Comparison of ENCODE assay signal across 8 cellular contexts in the genomic region with DNA sequence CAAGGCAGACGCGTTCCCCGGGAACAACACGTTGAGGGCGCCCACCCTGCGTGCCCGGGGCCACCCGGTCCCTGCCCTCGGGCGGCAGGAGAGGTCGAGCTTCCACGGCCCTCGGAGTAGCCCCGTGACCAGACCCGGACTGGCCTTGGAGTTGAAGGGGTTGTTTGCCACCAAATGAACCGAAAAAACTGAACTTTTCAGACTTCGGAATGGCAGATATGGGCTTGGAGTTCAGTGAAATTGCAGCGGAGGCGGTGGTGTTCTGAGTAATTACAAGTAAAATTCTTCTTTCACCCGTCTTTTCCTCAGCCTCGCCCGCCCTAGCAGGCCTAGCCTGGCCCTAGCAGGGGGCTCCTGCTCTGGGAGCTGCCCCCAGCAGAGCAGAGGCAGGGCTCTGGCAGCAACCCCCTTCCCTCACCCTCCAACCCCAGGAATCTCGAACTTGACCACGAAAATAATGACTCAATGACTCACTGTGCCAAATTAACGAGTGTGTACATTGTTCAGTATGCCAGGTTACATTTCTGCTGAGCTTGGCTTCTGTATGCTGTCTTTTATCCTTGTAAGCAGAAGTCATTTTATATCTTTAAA. TPM values are rescaled to one million over a fixed set of nuclear protein-coding genes. Genes with fewer than 3 reads are reported as not detected.
DNase-seq lines count a peak whose midpoint lies in the region; TF ChIP-seq lines count a peak whose summit lies in the region.

No MANE protein-coding gene starts in this region.

- H3K4me3 ChIP-seq in GM06990 (replicated peaks; ENCODE audit: low read depth, low read length) = peak overlapping the region; percentile 36
- H3K4me3 ChIP-seq in vagina = peak overlapping the region; percentile 50 to 52

- H3K9me3 Mint-ChIP-seq in chondrocyte (ENCODE audit: low read depth) = no peaks in the 10 kb centered on the region
- no peaks in the 10 kb centered on the region for H3K9me3 Mint-ChIP-seq in mesothelial cell of epicardium

- H3K4me3 Mint-ChIP-seq in chondrocyte (ENCODE audit: unreplicated experiment) = peak overlapping the region; percentile 75
- peak overlapping the region; percentile 64 for H3K4me3 Mint-ChIP-seq in mesothelial cell of epicardium

- no peak for TF ChIP-seq CTCF in GM06990 (IDR thresholded peaks at IDR 0.05; ENCODE audit: insufficient read depth, low read length, poor library complexity, severe bottlenecking)
- TF ChIP-seq CTCF in chondrocyte (IDR thresholded peaks at IDR 0.05) = no peak
- TF ChIP-seq CTCF in mesothelial cell of epicardium (IDR thresholded peaks at IDR 0.05; ENCODE audit: unreplicated experiment) = no peak
- no peak for TF ChIP-seq CTCF in vagina (IDR thresholded peaks at IDR 0.05)

- H3K27me3 Mint-ChIP-seq in chondrocyte (ENCODE audit: low read depth) (peaks cover 2% of the 10 kb centered on the region), mesothelial cell of epicardium (ENCODE audit: low read depth) (peaks cover 85% of the 10 kb centered on the region)

- intact Hi-C loops in vagina (cut with DNase I) = no loop called here

- H3K27ac Mint-ChIP-seq in chondrocyte (ENCODE audit: unreplicated experiment) (peak overlapping the region; percentile 81), mesothelial cell of epicardium (no peak overlapping the region)

- TF ChIP-seq POLR2A in vagina (IDR thresholded peaks at IDR 0.05) = no peak

- DNase-seq in GM06990 (ENCODE audit: extremely low read depth, insufficient read length) = no peak
- peak; percentile 3 for DNase-seq in NCI-H1105 (lab: John Stamatoyannopoulos, UW)
- no peak for DNase-seq in chondrocyte (ENCODE audit: low spot score)
- DNase-seq in mesothelial cell of epicardium (ENCODE audit: low spot score in 2 of 2, unreplicated experiment in 2 of 2) = no peak
- no peak for DNase-seq in vagina (ENCODE audit: extremely low spot score in 2 of 2)
- no peak for DNase-seq in occipital lobe (lab: John Stamatoyannopoulos, UW)
- no peak for DNase-seq in germinal center (ENCODE audit: low spot score)
- no peak for DNase-seq in epidermal melanocyte (ENCODE audit: insufficient read length, low spot score)

- H3K9me3 ChIP-seq in vagina = no peaks in the 10 kb centered on the region

- H3K4me1 Mint-ChIP-seq in chondrocyte (ENCODE audit: low read depth) (peaks cover 65% of the 10 kb centered on the region), mesothelial cell of epicardium (peaks cover 43% of the 10 kb centered on the region)

- H3K36me3 Mint-ChIP-seq in chondrocyte (ENCODE audit: low read depth) (no peaks in the 10 kb centered on the region), mesothelial cell of epicardium (no peaks in the 10 kb centered on the region)

- H3K27ac ChIP-seq in vagina = peak overlapping the region; percentile 46

- H3K27me3 ChIP-seq in GM06990 (replicated peaks; ENCODE audit: control insufficient read depth, insufficient read depth, low read length) = peaks cover 3% of the 10 kb centered on the region; the same call in 1 of the 2 replicates
- no peaks in the 10 kb centered on the region for H3K27me3 ChIP-seq in vagina

- no peaks in the 10 kb centered on the region for H3K36me3 ChIP-seq in GM06990 (ENCODE audit: control insufficient read depth, insufficient read depth, low read length)
- no peaks in the 10 kb centered on the region for H3K36me3 ChIP-seq in vagina

- H3K4me1 ChIP-seq in vagina = peaks cover 60% of the 10 kb centered on the region

RNA-seq across cellular contexts. Expression of gene PAPLN, which starts 1.1 kb away (rescaled TPM):
- total RNA-seq in chondrocyte (16.4 to 45.3 TPM (median 16.8 TPM) in 3 replicates), mesothelial cell of epicardium (10.6 to 10.9 TPM (median 10.6 TPM) in 3 replicates), vagina (16.2 TPM), occipital lobe (1.6 TPM)
